ENCODE assay signal across 14 cellular contexts in genomic region chr4:104352211-104352610, GRCh38.
A peak's percentile ranks its signal among the peaks of the same experiment; 100 is the strongest.
DNase-seq lines count a peak whose midpoint lies in the region; ATAC-seq and TF ChIP-seq lines count a peak whose summit lies in the region.
"Had no signal": no experiment of that assay in that cellular context is flagged by ENCODE, and none has a peak within 500 bp of the region (broad histone marks: within the 10 kb centered on the region; RNA-seq: fewer than 3 reads in every experiment).

No MANE protein-coding gene starts in this region.

- no peaks in the 10 kb centered on the region for H3K4me1 ChIP-seq in A673 (ENCODE audit: insufficient read depth, low read length, poor library complexity, severe bottlenecking)
- H3K4me1 ChIP-seq in Loucy (ENCODE audit: insufficient read depth, low read length, poor library complexity, severe bottlenecking) = no peaks in the 10 kb centered on the region
- no peaks in the 10 kb centered on the region for H3K4me1 ChIP-seq in ascending aorta
- H3K4me1 ChIP-seq: vagina had no signal

- H3K36me3 ChIP-seq in A673 (ENCODE audit: insufficient read depth, low read length, poor library complexity, severe bottlenecking) = no peaks in the 10 kb centered on the region
- H3K36me3 ChIP-seq in Loucy (ENCODE audit: insufficient read depth, low read length) = no peaks in the 10 kb centered on the region
- H3K36me3 ChIP-seq in ascending aorta = no peaks in the 10 kb centered on the region
- H3K36me3 ChIP-seq: vagina had no signal

- H3K27me3 ChIP-seq in A673 (replicated peaks; ENCODE audit: insufficient read depth, low read depth, low read length, poor library complexity) (no peaks in the 10 kb centered on the region), Loucy (ENCODE audit: insufficient read depth, low read length, poor library complexity, severe bottlenecking) (no peaks in the 10 kb centered on the region), ascending aorta (no peaks in the 10 kb centered on the region)
- H3K27me3 ChIP-seq: vagina had no signal

- H3K27ac ChIP-seq in A673 (ENCODE audit: low read depth, low read length, poor library complexity, severe bottlenecking) (no peak overlapping the region), ascending aorta (no peak overlapping the region)
- H3K27ac ChIP-seq: vagina had no signal

- POLR2A ChIA-PET in A673 (lab: Charles Lee; ENCODE audit: low non-redundant PET) = no interaction called here

- no peaks in the 10 kb centered on the region for H4K20me1 ChIP-seq in Loucy (ENCODE audit: insufficient read depth, low read length, poor library complexity, severe bottlenecking)

- no peaks in the 10 kb centered on the region for H3K9me2 ChIP-seq in Loucy (replicated peaks; ENCODE audit: low read depth, low read length)

- CTCF ChIA-PET in A673 (lab: Charles Lee) = no interaction called here

- DNase-seq in A673 (ENCODE audit: low spot score) (peak; percentile 20), epithelial cell of proximal tubule (ENCODE audit: low read depth) (no peak), erythroblast (lab: John Stamatoyannopoulos, UW) (no peak), ascending aorta (ENCODE audit: low spot score in 2 of 2) (no peak), SKM-1 (lab: John Stamatoyannopoulos, UW; ENCODE audit: unreplicated experiment) (no peak)
- DNase-seq: activated CD4-positive, alpha-beta T cell treated with anti-CD3 and anti-CD28 coated beads for 1 hour; activated T-cell treated with anti-CD3 and anti-CD28 coated beads, Interleukin-2, amount 50 U/mL, for 72 hours; head of caudate nucleus; NCI-H1436; NCI-H526 had no signal

- no peaks in the 10 kb centered on the region for H3F3A ChIP-seq in Loucy (ENCODE audit: low read depth)

- H3K79me2 ChIP-seq in Loucy (ENCODE audit: insufficient read depth, low read length) = no peaks in the 10 kb centered on the region

- no peak overlapping the region for H2AFZ ChIP-seq in Loucy (ENCODE audit: low read length)

- no peak for TF ChIP-seq POLR2A in erythroblast (IDR thresholded peaks at IDR 0.05; ENCODE audit: low read length)

- H3K4me2 ChIP-seq in Loucy (ENCODE audit: low read depth, low read length, poor library complexity, severe bottlenecking) = no peak overlapping the region

- no TSS peak for BruUV-seq in A673 (replicated peaks; lab: Mats Ljungman, UMichigan)

- H3K9me3 ChIP-seq in A673 (ENCODE audit: low read depth, low read length, poor library complexity, severe bottlenecking) = peaks cover 4% of the 10 kb centered on the region
- H3K9me3 ChIP-seq in Loucy (ENCODE audit: insufficient read depth, low read depth, low read length) = no peaks in the 10 kb centered on the region; the same call in 1 of the 2 replicates
- peaks cover 0 to 14% of the 10 kb centered on the region in 2 donors for H3K9me3 ChIP-seq in ascending aorta

- intact Hi-C loops in A673 (cut with micrococcal nuclease; ENCODE audit: unreplicated experiment) = no loop called here
- intact Hi-C loops in ascending aorta (cut with DNase I) = no loop called here

- peak; percentile 72 for ATAC-seq in GM18868 (IDR thresholded peaks at IDR 0.05; ENCODE audit: unreplicated experiment)
- ATAC-seq in GM21381 (IDR thresholded peaks at IDR 0.05; ENCODE audit: unreplicated experiment) = no peak
- ATAC-seq: activated T-cell treated with anti-CD3 and anti-CD28 coated beads, Interleukin-2, amount 50 U/mL, for 72 hours had no signal

- H3K9ac ChIP-seq in Loucy (ENCODE audit: low read depth, low read length, poor library complexity, severe bottlenecking) = no peak overlapping the region

- H3K4me3 ChIP-seq in A673 (ENCODE audit: low read depth, low read length, poor library complexity, severe bottlenecking) = no peak overlapping the region
- no peak overlapping the region for H3K4me3 ChIP-seq in Loucy (ENCODE audit: low read length, poor library complexity, severe bottlenecking)
- H3K4me3 ChIP-seq in epithelial cell of proximal tubule (ENCODE audit: low read depth, low read length) = no peak overlapping the region
- H3K4me3 ChIP-seq in ascending aorta = no peak overlapping the region
- H3K4me3 ChIP-seq: vagina had no signal

- TF ChIP-seq CTCF in A673 (conservative IDR thresholded peaks at IDR 0.05; ENCODE audit: low read depth, low read length) (peak; percentile 34; the same call in 1 of the 2 replicates), Loucy (conservative IDR thresholded peaks at IDR 0.05; ENCODE audit: low read length) (peak; percentile 36; the same call in 1 of the 2 replicates), epithelial cell of proximal tubule (conservative IDR thresholded peaks at IDR 0.05; ENCODE audit: low read depth, low read length) (peak; percentile 42), ascending aorta (IDR thresholded peaks at IDR 0.05) (no peak)

Comparison
In these comparisons a context has a peak if more than half of its experiments do, and no peak if none do; other contexts are left out.
1. CTCF ChIP-seq: peak in A673 (single experiment), Loucy (single experiment) and epithelial cell of proximal tubule (single experiment); none in ascending aorta (0 of 3).